Comparison of ENCODE assay signal across 8 cellular contexts in genomic region chr7:156892821-156893706, GRCh38. TPM values are rescaled to one million over a fixed set of nuclear protein-coding genes. Genes with fewer than 3 reads are reported as not detected.
A peak's percentile ranks its signal among the peaks of the same experiment; 100 is the strongest.
DNase-seq lines count a peak whose midpoint lies in the region; ATAC-seq and TF ChIP-seq lines count a peak whose summit lies in the region.

Gene LMBR1 (minus strand): TSS chr7:156893183. CDS start chr7:156892993, 190 bp downstream.

- H3K27ac ChIP-seq in left ventricle myocardium inferior (replicated peaks) (peak within 1 kb of the TSS; percentile 99), prostate gland (peak within 1 kb of the TSS; percentile 89 to 96), urinary bladder (ENCODE audit: low read depth) (peak within 1 kb of the TSS; percentile 97)

- TF ChIP-seq CTCF in GM13976 (IDR thresholded peaks at IDR 0.05; ENCODE audit: borderline replicate concordance, control extremely low read depth, extremely low read depth, insufficient read depth, missing control alignments) (no peak), left ventricle myocardium inferior (IDR thresholded peaks at IDR 0.05; ENCODE audit: borderline replicate concordance) (peak; percentile 87), prostate gland (IDR thresholded peaks at IDR 0.05) (peak; percentile 7 to 92 (median 70))

- H3K36me3 ChIP-seq in left ventricle myocardium inferior (no peaks in the 10 kb centered on the region), prostate gland (no peaks in the 10 kb centered on the region), urinary bladder (ENCODE audit: insufficient read depth) (no peaks in the 10 kb centered on the region)

- ATAC-seq in HG02870 (IDR thresholded peaks at IDR 0.05; ENCODE audit: unreplicated experiment), result peak; percentile 74

- H3K27me3 ChIP-seq in left ventricle myocardium inferior (ENCODE audit: low read depth) (no peaks in the 10 kb centered on the region), prostate gland (replicated peaks; ENCODE audit: insufficient read depth) (no peaks in the 10 kb centered on the region)

- DNase-seq in GM13976 (ENCODE audit: low spot score) (peak; percentile 98), NCI-H146 treated with DMSO at 0.1 percent for 48 hours (lab: John Stamatoyannopoulos, UW; ENCODE audit: unreplicated experiment) (peak; percentile 79), amniotic stem cell (lab: John Stamatoyannopoulos, UW) (peak; percentile 78), left ventricle myocardium inferior (peak; percentile 95), prostate gland (ENCODE audit: low spot score) (peak; percentile 94)

- peak; percentile 83 for TF ChIP-seq POLR2A in prostate gland (IDR thresholded peaks at IDR 0.05)

- H3K4me3 ChIP-seq in left ventricle myocardium inferior (peak within 1 kb of the TSS; percentile 93), prostate gland (peak within 1 kb of the TSS; percentile 88 to 96), urinary bladder (ENCODE audit: low read depth, low read length) (peak within 1 kb of the TSS; percentile 97)

- H3K4me1 ChIP-seq in left ventricle myocardium inferior (peaks cover 44% of the 10 kb centered on the region), prostate gland (replicated peaks) (no peaks in the 10 kb centered on the region), urinary bladder (ENCODE audit: insufficient read depth) (peaks cover 2% of the 10 kb centered on the region)

- H3K9me3 ChIP-seq in left ventricle myocardium inferior (replicated peaks) (no peaks in the 10 kb centered on the region), prostate gland (no peaks in the 10 kb centered on the region)

- WGBS in prostate gland, result 1% methylated on average over 93 of the region's 97 CpGs
- under 1% methylated on average over 94 of the region's 97 CpGs for WGBS in urinary bladder

- in situ Hi-C loops in GM13976 (cut with MboI; ENCODE audit: low sequenced_read_pairs, unreplicated experiment), result no loop called here

- intact Hi-C loops in T-helper 1 cell treated with Interleukin-12 subunit alpha and Interleukin-12 subunit beta and Interleukin-4 antibody, amounts not matched to agents 30 ng/mL and 1 ng/mL, for 36 hours (cut with micrococcal nuclease), result loop anchor here (1.0 to 10.0 kb wide), 14 partner anchors 17 to 1965 kb away; partner anchors contain the start of genes DNAJB6, NOM1, PAXIP1 and RBM33
- intact Hi-C loops in left ventricle myocardium inferior (cut with micrococcal nuclease), result no loop called here
- intact Hi-C loops in prostate gland (cut with DNase I), result no loop called here

RNA-seq across cellular contexts. Expression of gene LMBR1, which starts in this region (rescaled TPM):
- total RNA-seq in T-helper 1 cell treated with Interleukin-12 subunit alpha and Interleukin-12 subunit beta and Interleukin-4 antibody, amounts not matched to agents 30 ng/mL and 1 ng/mL, for 36 hours, result 54.3 and 57.3 TPM in 2 replicates
- 37.6 TPM for total RNA-seq in left ventricle myocardium inferior
- 100 to 1,000 TPM in 1 of 2 donors, 10 to 100 TPM in 1; 44.7 to 168 TPM for total RNA-seq in prostate gland
- total RNA-seq in urinary bladder, result 120 TPM
- polyA plus RNA-seq in urinary bladder, result 25.8 TPM

Comparison
In these comparisons a context has a peak if more than half of its experiments do, and no peak if none do; other contexts are left out.
1. Peak in every context shown above with its lines: DNase-seq, ATAC-seq, H3K4me3 ChIP-seq and H3K27ac ChIP-seq.